ENCODE assay signal across 8 cellular contexts in the genomic region with DNA sequence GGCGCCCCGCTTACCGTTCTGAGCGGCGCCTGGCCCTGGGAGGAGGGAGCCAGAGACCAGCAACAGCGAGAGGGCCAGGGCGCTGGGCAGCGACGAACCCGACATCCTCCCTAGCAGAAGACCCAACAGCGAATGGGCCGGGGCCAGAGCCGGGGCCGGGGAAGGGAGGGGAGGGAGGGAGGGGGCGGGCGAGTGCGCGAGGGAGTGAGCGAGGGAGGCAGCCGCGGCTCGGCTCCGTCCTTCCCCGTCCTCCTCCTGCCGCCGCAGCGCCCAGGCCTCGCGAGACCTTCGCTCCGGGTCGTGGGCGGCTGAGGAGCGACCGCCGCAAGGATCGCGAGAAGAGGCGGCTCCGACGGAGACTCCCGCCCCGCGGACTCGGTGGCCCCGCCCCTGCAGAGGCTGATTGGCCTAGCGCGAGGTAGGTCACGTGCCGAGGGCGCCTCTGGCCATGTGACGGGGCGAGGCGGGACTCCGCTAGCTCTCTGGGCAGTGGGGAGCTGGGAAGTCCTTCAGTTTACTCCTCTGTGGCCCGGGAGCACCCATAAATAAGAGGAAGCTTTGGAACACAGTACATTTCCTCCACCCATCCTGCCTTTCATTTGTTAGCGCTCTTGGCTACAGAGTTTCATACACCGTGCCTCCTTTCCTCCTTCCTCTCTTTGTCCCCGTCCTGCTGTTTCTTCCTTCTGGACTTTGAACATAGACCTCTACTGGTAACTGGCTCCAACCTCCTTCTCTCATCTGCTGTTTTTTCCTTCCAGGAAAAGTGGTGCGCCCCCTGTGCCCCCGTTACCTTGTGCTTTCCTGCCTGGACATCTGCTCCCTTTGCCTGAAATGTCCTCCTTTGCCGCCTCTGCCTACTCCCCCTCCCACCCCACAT. TPM values are rescaled to one million over a fixed set of nuclear protein-coding genes. Genes with fewer than 3 reads are reported as not detected.
DNase-seq lines count a peak whose midpoint lies in the region; ATAC-seq and TF ChIP-seq lines count a peak whose summit lies in the region.

A gene (minus strand): TSS at position 279 of the 880 bp plus-strand sequence. CDS start 174 bp downstream, at position 105.

- peak within 1 kb of the TSS; percentile 75 to 90 for H3K4me3 ChIP-seq in muscle layer of duodenum (ENCODE audit: low read depth in 1 of 2, low read length in 2 of 2)

- peaks cover 46% of the 10 kb centered on the region for H3K4me1 Mint-ChIP-seq in activated T-cell treated with anti-CD3 and anti-CD28 coated beads, Interleukin-2, amount 50 U/mL, for 4 hours (ENCODE audit: low read depth)

- H3K36me3 ChIP-seq in muscle layer of duodenum (ENCODE audit: control insufficient read depth in 1 of 2, insufficient read depth in 2 of 2, low read length in 2 of 2): peaks cover 0 to 9% of the 10 kb centered on the region in 2 donors

- no peaks in the 10 kb centered on the region for H3K9me3 ChIP-seq in muscle layer of duodenum (ENCODE audit: control insufficient read depth in 1 of 2, low read length in 2 of 2)

- H3K27ac ChIP-seq in muscle layer of duodenum (ENCODE audit: low read length): peak within 1 kb of the TSS; percentile 94

- H3K4me3 Mint-ChIP-seq in activated T-cell treated with anti-CD3 and anti-CD28 coated beads, Interleukin-2, amount 50 U/mL, for 4 hours: peak within 1 kb of the TSS; percentile 84

- ATAC-seq in GM21717 (IDR thresholded peaks at IDR 0.05; ENCODE audit: unreplicated experiment): peak; percentile 85
- ATAC-seq in activated T-cell treated with anti-CD3 and anti-CD28 coated beads, Interleukin-2, amount 50 U/mL, for 4 hours: peak; percentile 89 to 95
- peak; percentile 95 for ATAC-seq in esophagus mucosa

- H3K4me1 ChIP-seq in muscle layer of duodenum (ENCODE audit: control insufficient read depth in 1 of 2, insufficient read depth in 2 of 2, low read length in 2 of 2): peaks cover 23 to 34% of the 10 kb centered on the region in 2 donors

- in situ Hi-C loops in KBM-7 (cut with MboI; ENCODE audit: low pct_unique_long_range_greater_than_20kb, low sequenced_read_pairs): no loop called here

- peaks cover under 1% of the 10 kb centered on the region for H3K36me3 Mint-ChIP-seq in activated T-cell treated with anti-CD3 and anti-CD28 coated beads, Interleukin-2, amount 50 U/mL, for 4 hours (ENCODE audit: insufficient read depth)

- DNase-seq in DMS153 treated with DMSO at 0.1 percent for 48 hours (lab: John Stamatoyannopoulos, UW; ENCODE audit: unreplicated experiment) (peak; percentile 71), KBM-7 (peak; percentile 99)
- peak; percentile 98 for DNase-seq in activated T-cell treated with anti-CD3 and anti-CD28 coated beads, Interleukin-2, amount 50 U/mL, for 4 hours
- DNase-seq in stimulated activated CD8-positive, alpha-beta memory T cell treated with anti-CD3 and anti-CD28 coated beads, Interleukin-7, amount 100 ng/mL, for 4 hours (ENCODE audit: low read depth in 2 of 2): peak; percentile 96 to 99

- H3K27me3 Mint-ChIP-seq in activated T-cell treated with anti-CD3 and anti-CD28 coated beads, Interleukin-2, amount 50 U/mL, for 4 hours (ENCODE audit: low read depth): peaks cover 13% of the 10 kb centered on the region

- H3K27me3 ChIP-seq in muscle layer of duodenum (ENCODE audit: low read depth, low read length): no peaks in the 10 kb centered on the region

- H3K9me3 Mint-ChIP-seq in activated T-cell treated with anti-CD3 and anti-CD28 coated beads, Interleukin-2, amount 50 U/mL, for 4 hours: no peaks in the 10 kb centered on the region

TF ChIP-seq in PFSK-1, 5 proteins besides CTCF, POLR2A, EP300 and RAD21:
- peak; percentile 77 for TF ChIP-seq FOXP2 (optimal IDR thresholded peaks at IDR 0.05; ENCODE audit: borderline replicate concordance, extremely low read depth, extremely low read length, insufficient read depth)
- 0 out of 2 replicates have a peak, but pooled peaks have one; percentile 25 for TF ChIP-seq SIN3A (IDR thresholded peaks at IDR 0.05; ENCODE audit: borderline replicate concordance, insufficient read depth, low read length)
- TF ChIP-seq, protein P1, sequence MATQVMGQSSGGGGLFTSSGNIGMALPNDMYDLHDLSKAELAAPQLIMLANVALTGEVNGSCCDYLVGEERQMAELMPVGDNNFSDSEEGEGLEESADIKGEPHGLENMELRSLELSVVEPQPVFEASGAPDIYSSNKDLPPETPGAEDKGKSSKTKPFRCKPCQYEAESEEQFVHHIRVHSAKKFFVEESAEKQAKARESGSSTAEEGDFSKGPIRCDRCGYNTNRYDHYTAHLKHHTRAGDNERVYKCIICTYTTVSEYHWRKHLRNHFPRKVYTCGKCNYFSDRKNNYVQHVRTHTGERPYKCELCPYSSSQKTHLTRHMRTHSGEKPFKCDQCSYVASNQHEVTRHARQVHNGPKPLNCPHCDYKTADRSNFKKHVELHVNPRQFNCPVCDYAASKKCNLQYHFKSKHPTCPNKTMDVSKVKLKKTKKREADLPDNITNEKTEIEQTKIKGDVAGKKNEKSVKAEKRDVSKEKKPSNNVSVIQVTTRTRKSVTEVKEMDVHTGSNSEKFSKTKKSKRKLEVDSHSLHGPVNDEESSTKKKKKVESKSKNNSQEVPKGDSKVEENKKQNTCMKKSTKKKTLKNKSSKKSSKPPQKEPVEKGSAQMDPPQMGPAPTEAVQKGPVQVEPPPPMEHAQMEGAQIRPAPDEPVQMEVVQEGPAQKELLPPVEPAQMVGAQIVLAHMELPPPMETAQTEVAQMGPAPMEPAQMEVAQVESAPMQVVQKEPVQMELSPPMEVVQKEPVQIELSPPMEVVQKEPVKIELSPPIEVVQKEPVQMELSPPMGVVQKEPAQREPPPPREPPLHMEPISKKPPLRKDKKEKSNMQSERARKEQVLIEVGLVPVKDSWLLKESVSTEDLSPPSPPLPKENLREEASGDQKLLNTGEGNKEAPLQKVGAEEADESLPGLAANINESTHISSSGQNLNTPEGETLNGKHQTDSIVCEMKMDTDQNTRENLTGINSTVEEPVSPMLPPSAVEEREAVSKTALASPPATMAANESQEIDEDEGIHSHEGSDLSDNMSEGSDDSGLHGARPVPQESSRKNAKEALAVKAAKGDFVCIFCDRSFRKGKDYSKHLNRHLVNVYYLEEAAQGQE (IDR thresholded peaks at IDR 0.05; ENCODE audit: insufficient read depth in 1 of 2, low read depth in 2 of 2, low read length in 2 of 2): peak in 1 of 2 experiments; percentile 27; a peak in 1 of 4 replicates
- peak; percentile 96 for TF ChIP-seq POLR2AphosphoS5 (IDR thresholded peaks at IDR 0.05; ENCODE audit: low read depth, low read length)
- peak; percentile 82; the same call in 1 of the 2 replicates for TF ChIP-seq TAF1 (IDR thresholded peaks at IDR 0.05; ENCODE audit: borderline replicate concordance, insufficient read depth, low read length)

RNA-seq across cellular contexts. Expression of the gene that starts here (rescaled TPM):
- 162 TPM for polyA plus RNA-seq in PFSK-1 (2012; ENCODE audit: insufficient read length, low read depth)
- total RNA-seq in activated T-cell treated with anti-CD3 and anti-CD28 coated beads, Interleukin-2, amount 50 U/mL, for 4 hours: 10 to 100 TPM; 65.5 to 68.1 (median 67.7) TPM
- total RNA-seq in esophagus mucosa: 69.7 TPM

Comparison
In these comparisons a context has a peak if more than half of its experiments do, and no peak if none do; other contexts are left out.
1. Peak in every context shown above with its lines: DNase-seq, ATAC-seq, H3K4me3 ChIP-seq and H3K27ac ChIP-seq.